13 cellular contexts compared by ENCODE assay signal in genomic region chr16:68090526-68090925, GRCh38. TPM values are rescaled to one million over a fixed set of nuclear protein-coding genes. Genes with fewer than 3 reads are reported as not detected.
A peak's percentile ranks its signal among the peaks of the same experiment; 100 is the strongest.
DNase-seq lines count a peak whose midpoint lies in the region; ATAC-seq and TF ChIP-seq lines count a peak whose summit lies in the region.
"Had no signal": no experiment of that assay in that cellular context is flagged by ENCODE, and none has a peak within 500 bp of the region (broad histone marks: within the 10 kb centered on the region; RNA-seq: fewer than 3 reads in every experiment).

No MANE protein-coding gene starts in this region.

- no peak overlapping the region for H3K27ac ChIP-seq in CD4-positive, alpha-beta T cell (ENCODE audit: low read depth, low read length)
- H3K27ac ChIP-seq in naive thymus-derived CD4-positive, alpha-beta T cell (ENCODE audit: low read depth, low read length), result peak overlapping the region; percentile 54
- H3K27ac ChIP-seq: tibial artery had no signal

- peak overlapping the region; percentile 73 for H3K27ac Mint-ChIP-seq in CD4-positive, alpha-beta T cell
- peak overlapping the region in 2 of 3 donors; percentile 62 to 76 for H3K27ac Mint-ChIP-seq in IgD-negative memory B cell
- peak overlapping the region; percentile 57 for H3K27ac Mint-ChIP-seq in activated CD4-positive, alpha-beta memory T cell treated with anti-CD3 and anti-CD28 coated beads, Interleukin-2, amount 10 ng/mL, durations not matched to agents 7 days and 5 days
- peak overlapping the region; percentile 24 to 89 (median 85) for H3K27ac Mint-ChIP-seq in naive thymus-derived CD4-positive, alpha-beta T cell
- no peak overlapping the region for H3K27ac Mint-ChIP-seq in glutamatergic neuron (ENCODE audit: unreplicated experiment)

- no peaks in the 10 kb centered on the region for H3K9me3 ChIP-seq in CD4-positive, alpha-beta T cell (ENCODE audit: control insufficient read depth, low read length)
- no peaks in the 10 kb centered on the region for H3K9me3 ChIP-seq in naive thymus-derived CD4-positive, alpha-beta T cell (ENCODE audit: control insufficient read depth in 2 of 3, low read length in 3 of 3)
- H3K9me3 ChIP-seq: tibial artery had no signal

- no peaks in the 10 kb centered on the region for H3K9me3 Mint-ChIP-seq in CD4-positive, alpha-beta T cell
- H3K9me3 Mint-ChIP-seq in IgD-negative memory B cell (no peaks in the 10 kb centered on the region), glutamatergic neuron (ENCODE audit: unreplicated experiment) (peaks cover 6% of the 10 kb centered on the region)
- H3K9me3 Mint-ChIP-seq in activated CD4-positive, alpha-beta memory T cell treated with anti-CD3 and anti-CD28 coated beads, Interleukin-2, amount 10 ng/mL, durations not matched to agents 7 days and 5 days, result no peaks in the 10 kb centered on the region
- H3K9me3 Mint-ChIP-seq in naive thymus-derived CD4-positive, alpha-beta T cell, result no peaks in the 10 kb centered on the region

- no peak overlapping the region for H3K4me3 ChIP-seq in naive thymus-derived CD4-positive, alpha-beta T cell (ENCODE audit: low read length)
- H3K4me3 ChIP-seq: tibial artery had no signal

- peaks cover 71 to 75% of the 10 kb centered on the region in 2 donors for H3K4me1 ChIP-seq in naive thymus-derived CD4-positive, alpha-beta T cell (ENCODE audit: control insufficient read depth in 2 of 2, insufficient read depth in 2 of 2, low read length in 2 of 2)

- peaks cover 83% of the 10 kb centered on the region for H3K4me1 Mint-ChIP-seq in CD4-positive, alpha-beta T cell (ENCODE audit: low read depth)
- H3K4me1 Mint-ChIP-seq in IgD-negative memory B cell (peaks cover 56 to 64% (median 60%) of the 10 kb centered on the region in 3 donors), glutamatergic neuron (ENCODE audit: low read depth, unreplicated experiment) (peaks cover 20% of the 10 kb centered on the region)
- H3K4me1 Mint-ChIP-seq in activated CD4-positive, alpha-beta memory T cell treated with anti-CD3 and anti-CD28 coated beads, Interleukin-2, amount 10 ng/mL, durations not matched to agents 7 days and 5 days, result peaks cover 62% of the 10 kb centered on the region
- peaks cover 65 to 84% (median 74%) of the 10 kb centered on the region in 7 donors for H3K4me1 Mint-ChIP-seq in naive thymus-derived CD4-positive, alpha-beta T cell

- DNase-seq in CD4-positive, alpha-beta T cell, result no peak
- no peak for DNase-seq in activated CD4-positive, alpha-beta memory T cell treated with anti-CD3 and anti-CD28 coated beads, Interleukin-2, amount 10 ng/mL, durations not matched to agents 7 days and 5 days
- DNase-seq in naive thymus-derived CD4-positive, alpha-beta T cell, result no peak
- no peak for DNase-seq in glutamatergic neuron
- DNase-seq: cerebellar nuclear complex; DMS53; stimulated activated CD4-positive, alpha-beta T cell treated with anti-CD3 and anti-CD28 coated beads, Interleukin-4, amount 100 ng/mL, for 24 hours; tibial artery had no signal

- intact Hi-C loops in CD4-positive, alpha-beta T cell (cut with DNase I, micrococcal nuclease), result loop anchor here in 1 of 2 experiments (5.0 kb wide), 1 partner anchor 77 kb away; no protein-coding TSS in a partner anchor
- intact Hi-C loops in naive thymus-derived CD4-positive, alpha-beta T cell (cut with micrococcal nuclease), result loop anchor here (5.0 kb wide), 2 partner anchors 42 to 122 kb away; no protein-coding TSS in a partner anchor

- POLR2A ChIA-PET in CD4-positive, alpha-beta T cell (lab: Charles Lee), result no interaction called here
- POLR2A ChIA-PET in activated CD4-positive, alpha-beta memory T cell treated with anti-CD3 and anti-CD28 coated beads, Interleukin-2, amount 10 ng/mL, durations not matched to agents 7 days and 5 days (lab: Charles Lee), result interaction anchor here (1.2 kb wide), 1 partner anchor 29 kb away, joined by 3 read pairs; no protein-coding TSS in a partner anchor
- POLR2A ChIA-PET in naive thymus-derived CD4-positive, alpha-beta T cell (lab: Charles Lee), result interaction anchor here (1.0 to 1.6 kb wide), 4 partner anchors 11 to 27 kb away, joined by 3 to 5 read pairs (median 4); no protein-coding TSS in a partner anchor

- peaks cover 0 to 4% (median 0%) of the 10 kb centered on the region in 3 experiments for H3K36me3 ChIP-seq in naive thymus-derived CD4-positive, alpha-beta T cell (ENCODE audit: control insufficient read depth in 2 of 3, insufficient read depth in 3 of 3, low read length in 3 of 3)
- H3K36me3 ChIP-seq: tibial artery had no signal

- no peak for TF ChIP-seq CTCF in CD4-positive, alpha-beta T cell (IDR thresholded peaks at IDR 0.05)
- TF ChIP-seq CTCF in glutamatergic neuron (IDR thresholded peaks at IDR 0.05; ENCODE audit: partially characterized antibody, unreplicated experiment), result no peak

- peak overlapping the region; percentile 73 for H3K4me3 Mint-ChIP-seq in CD4-positive, alpha-beta T cell
- H3K4me3 Mint-ChIP-seq in IgD-negative memory B cell, result peak overlapping the region; percentile 71 to 94 (median 84)
- H3K4me3 Mint-ChIP-seq in activated CD4-positive, alpha-beta memory T cell treated with anti-CD3 and anti-CD28 coated beads, Interleukin-2, amount 10 ng/mL, durations not matched to agents 7 days and 5 days, result peak overlapping the region; percentile 88
- peak overlapping the region; percentile 14 to 97 (median 82) for H3K4me3 Mint-ChIP-seq in naive thymus-derived CD4-positive, alpha-beta T cell
- H3K4me3 Mint-ChIP-seq in glutamatergic neuron (ENCODE audit: unreplicated experiment), result no peak overlapping the region

- CTCF ChIA-PET in CD4-positive, alpha-beta T cell (lab: Charles Lee), result no interaction called here
- CTCF ChIA-PET in activated CD4-positive, alpha-beta memory T cell treated with anti-CD3 and anti-CD28 coated beads, Interleukin-2, amount 10 ng/mL, durations not matched to agents 7 days and 5 days (lab: Charles Lee), result interaction anchor here (1.1 kb wide), 1 partner anchor 27 kb away, joined by 3 read pairs; no protein-coding TSS in a partner anchor
- CTCF ChIA-PET in naive thymus-derived CD4-positive, alpha-beta T cell (lab: Charles Lee), result no interaction called here

- H3K36me3 Mint-ChIP-seq in CD4-positive, alpha-beta T cell (ENCODE audit: low read depth), result peaks cover 12% of the 10 kb centered on the region
- no peaks in the 10 kb centered on the region for H3K36me3 Mint-ChIP-seq in IgD-negative memory B cell
- peaks cover 51% of the 10 kb centered on the region for H3K36me3 Mint-ChIP-seq in activated CD4-positive, alpha-beta memory T cell treated with anti-CD3 and anti-CD28 coated beads, Interleukin-2, amount 10 ng/mL, durations not matched to agents 7 days and 5 days (ENCODE audit: low read depth)
- peaks cover 0 to 15% (median 0%) of the 10 kb centered on the region in 5 donors for H3K36me3 Mint-ChIP-seq in naive thymus-derived CD4-positive, alpha-beta T cell
- no peaks in the 10 kb centered on the region for H3K36me3 Mint-ChIP-seq in glutamatergic neuron (ENCODE audit: unreplicated experiment)

- no peaks in the 10 kb centered on the region for H3K27me3 ChIP-seq in CD4-positive, alpha-beta T cell (ENCODE audit: control insufficient read depth, insufficient read depth, low read length)
- no peaks in the 10 kb centered on the region for H3K27me3 ChIP-seq in naive thymus-derived CD4-positive, alpha-beta T cell (ENCODE audit: control insufficient read depth in 2 of 2, insufficient read depth in 2 of 2, low read length in 2 of 2)
- H3K27me3 ChIP-seq: tibial artery had no signal

- no peaks in the 10 kb centered on the region for H3K27me3 Mint-ChIP-seq in CD4-positive, alpha-beta T cell
- no peaks in the 10 kb centered on the region for H3K27me3 Mint-ChIP-seq in IgD-negative memory B cell
- no peaks in the 10 kb centered on the region for H3K27me3 Mint-ChIP-seq in activated CD4-positive, alpha-beta memory T cell treated with anti-CD3 and anti-CD28 coated beads, Interleukin-2, amount 10 ng/mL, durations not matched to agents 7 days and 5 days
- H3K27me3 Mint-ChIP-seq in naive thymus-derived CD4-positive, alpha-beta T cell, result no peaks in the 10 kb centered on the region
- peaks cover 5% of the 10 kb centered on the region for H3K27me3 Mint-ChIP-seq in glutamatergic neuron (ENCODE audit: unreplicated experiment)

- no peak for ATAC-seq in CD4-positive, alpha-beta T cell (ENCODE audit: poor library complexity)
- ATAC-seq in naive thymus-derived CD4-positive, alpha-beta T cell, result no peak
- no peak for ATAC-seq in HG03565 (IDR thresholded peaks at IDR 0.05; ENCODE audit: unreplicated experiment)
- no peak for ATAC-seq in HG03280 (IDR thresholded peaks at IDR 0.05; ENCODE audit: unreplicated experiment)
- no peak for ATAC-seq in activated CD4-positive, CD25-positive, alpha-beta regulatory T cell treated with anti-CD3 and anti-CD28 coated beads, Interleukin-2, amount 50 U/mL, for 24 hours
- ATAC-seq: left colon had no signal

RNA-seq across cellular contexts. Expression of gene NFATC3, which starts 5.4 kb away (rescaled TPM):
- total RNA-seq in CD4-positive, alpha-beta T cell, result 10 to 100 TPM; 84.8 to 94.4 TPM
- 47.2 TPM for polyA plus RNA-seq in IgD-negative memory B cell
- 100 to 1,000 TPM; 208 to 209 TPM for total RNA-seq in activated CD4-positive, alpha-beta memory T cell treated with anti-CD3 and anti-CD28 coated beads, Interleukin-2, amount 10 ng/mL, durations not matched to agents 7 days and 5 days
- 100 to 1,000 TPM; 120 to 151 (median 147) TPM for total RNA-seq in naive thymus-derived CD4-positive, alpha-beta T cell
- 100 to 1,000 TPM in 1 of 2 donors, 10 to 100 TPM in 1; 75.8 to 109 TPM for polyA plus RNA-seq in naive thymus-derived CD4-positive, alpha-beta T cell
- 33.1 TPM for total RNA-seq in glutamatergic neuron (ENCODE audit: unreplicated experiment)
